In the genomic region with DNA sequence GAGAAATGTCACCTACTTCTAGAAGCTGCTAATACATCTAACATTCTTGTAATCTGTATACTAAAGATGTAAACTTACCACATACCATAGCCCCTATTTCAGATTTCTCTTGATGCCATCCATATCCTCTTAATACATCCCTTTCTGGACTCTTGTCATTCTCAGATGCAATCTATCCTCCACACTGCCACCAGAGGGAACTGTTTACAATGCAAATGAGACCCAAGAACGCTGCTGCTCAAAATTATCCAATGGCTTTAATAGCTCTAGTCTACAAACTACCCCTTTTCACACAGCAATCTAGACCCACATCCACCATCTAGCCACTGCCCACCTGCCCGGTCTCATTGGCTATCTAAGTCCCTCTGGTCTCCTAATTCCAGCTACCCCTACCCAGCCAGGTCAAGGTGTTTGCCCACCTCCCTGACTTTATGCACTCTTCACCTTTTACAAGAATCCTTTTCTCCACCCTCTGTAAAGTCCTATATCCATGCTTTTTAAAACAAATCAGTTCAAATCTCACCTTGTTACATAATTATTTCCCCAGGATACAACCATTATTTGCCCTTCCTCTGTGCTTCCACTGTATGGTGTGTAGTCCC, we compare ENCODE assay signal across 8 cellular contexts. TPM values are rescaled to one million over a fixed set of nuclear protein-coding genes. Genes with fewer than 3 reads are reported as not detected.
A peak's percentile ranks its signal among the peaks of the same experiment; 100 is the strongest.
DNase-seq lines count a peak whose midpoint lies in the region; ATAC-seq and TF ChIP-seq lines count a peak whose summit lies in the region.

No MANE protein-coding gene starts in this region.

- H3K27me3 ChIP-seq in breast epithelium = no peaks in the 10 kb centered on the region

- TF ChIP-seq CTCF in breast epithelium (IDR thresholded peaks at IDR 0.05) = peak in 2 of 3 donors; percentile 29 to 38

- DNase-seq in DMS53 treated with DMSO at 0.1 percent for 48 hours (lab: John Stamatoyannopoulos, UW; ENCODE audit: unreplicated experiment) (peak; percentile 47), NCI-H526 treated with DMSO at 0.1 percent for 48 hours (lab: John Stamatoyannopoulos, UW) (peak; percentile 58), breast epithelium (ENCODE audit: low spot score in 2 of 2) (no peak), medulla oblongata (ENCODE audit: extremely low spot score) (peak; percentile 71)
- no peak for DNase-seq in central memory CD4-positive, alpha-beta T cell
- DNase-seq in activated effector memory CD4-positive, alpha-beta T cell treated with Interleukin-2 at 50 U/mL for 16 hours = no peak

- no peak overlapping the region for H3K4me3 ChIP-seq in breast epithelium

- TF ChIP-seq POLR2A in breast epithelium (IDR thresholded peaks at IDR 0.05) = no peak

- H3K27ac ChIP-seq in breast epithelium = no peak overlapping the region

- H3K9me3 ChIP-seq in breast epithelium = no peaks in the 10 kb centered on the region

- intact Hi-C loops in breast epithelium (cut with DNase I; ENCODE audit: low total_unique reads) = no loop called here

- peak; percentile 30 for ATAC-seq in GM18873 (IDR thresholded peaks at IDR 0.05; ENCODE audit: low FRiP score, unreplicated experiment)
- ATAC-seq in HG03280 (IDR thresholded peaks at IDR 0.05; ENCODE audit: unreplicated experiment) = peak; percentile 39

- H3K4me1 ChIP-seq in breast epithelium = no peaks in the 10 kb centered on the region

- no peaks in the 10 kb centered on the region for H3K36me3 ChIP-seq in breast epithelium

RNA-seq across cellular contexts. Expression of a gene that starts 14.8 kb away (rescaled TPM):
- total RNA-seq in breast epithelium = 10 to 100 TPM in 1 of 3 donors, 1 to 10 TPM in 1, not detected in 1; 5.2 to 14.2 TPM

RNA-seq across cellular contexts. Expression of a gene that starts 59.4 kb away (rescaled TPM):
- total RNA-seq in breast epithelium = 1 to 10 TPM; 4.2 to 5.6 (median 4.5) TPM

Comparison
In these comparisons a context has a peak if more than half of its experiments do, and no peak if none do; other contexts are left out.
1. DNase-seq: peak in DMS53 treated with DMSO at 0.1 percent for 48 hours (single experiment), NCI-H526 treated with DMSO at 0.1 percent for 48 hours (single experiment) and medulla oblongata (single experiment); none in breast epithelium (0 of 2), central memory CD4-positive, alpha-beta T cell (single experiment) and activated effector memory CD4-positive, alpha-beta T cell treated with Interleukin-2 at 50 U/mL for 16 hours (single experiment).